ENCODE assay signal across 28 cellular contexts in the genomic region with DNA sequence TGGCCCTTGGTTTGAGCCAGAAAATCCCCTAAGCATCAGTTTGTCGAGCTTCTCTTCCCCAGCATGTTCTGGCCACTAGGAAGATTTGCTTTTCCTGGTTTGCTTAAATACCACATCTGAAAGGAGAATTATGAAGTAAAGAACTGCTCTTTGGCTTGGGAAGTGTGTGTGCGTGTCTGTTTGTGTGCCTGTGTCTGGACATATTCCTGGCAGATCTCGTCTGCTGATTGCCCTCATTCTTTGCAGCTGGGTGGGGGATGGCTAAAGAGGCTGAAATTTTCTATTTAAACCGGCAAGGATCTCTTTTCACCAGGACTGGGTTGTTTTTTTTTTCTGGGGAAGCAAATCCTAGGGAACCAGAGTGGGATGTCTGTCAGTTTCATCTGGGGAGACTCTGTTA.
"Had no signal": no experiment of that assay in that cellular context is flagged by ENCODE, and none has a peak within 500 bp of the region (broad histone marks: within the 10 kb centered on the region; RNA-seq: fewer than 3 reads in every experiment).

No MANE protein-coding gene starts in this region.

- ATAC-seq: activated CD4-positive, alpha-beta T cell treated with anti-CD3 and anti-CD28 coated beads for 36 hours; activated T-cell treated with anti-CD3 and anti-CD28 coated beads, Interleukin-2, amount 50 U/mL, for 4 hours; body of pancreas; gastroesophageal sphincter; left cardiac atrium; sciatic nerve; stimulated activated memory B cell treated with anti-CD40 and anti-IgM and Interleukin-4, amounts not matched to agents 10 μg/mL and 1 μg/mL and 100 μg/mL, for 72 hours; T-helper 17 cell had no signal

- H3K27ac ChIP-seq: body of pancreas, gastroesophageal sphincter, stomach, transverse colon, vagina had no signal

- H3K9me3 Mint-ChIP-seq: activated T-helper 2 cell treated with anti-CD3 and anti-CD28 coated beads, Interferon-gamma antibody, Interleukin-2, Interleukin-4, amounts not matched to agents 10 μg/mL and 5 μg/mL and 100 μg/mL, durations not matched to agents 14 hours and 24 hours and 36 hours had no signal

- H3K4me3 ChIP-seq: body of pancreas, gastroesophageal sphincter, mucosa of descending colon, stomach, transverse colon, vagina had no signal

- H3K4me1 ChIP-seq: body of pancreas, gastroesophageal sphincter, stomach had no signal

- H3K4me3 Mint-ChIP-seq: activated B cell treated with CpG ODN at 0.5 μM for 24 hours; activated CD4-positive, alpha-beta T cell treated with anti-CD3 and anti-CD28 coated beads for 36 hours; activated naive CD4-positive, alpha-beta T cell treated with anti-CD3 and anti-CD28 coated beads for 36 hours; activated naive CD8-positive, alpha-beta T cell treated with anti-CD3 and anti-CD28 coated beads, Interleukin-2, amount 10 ng/mL, durations not matched to agents 7 days and 5 days; activated T-cell treated with anti-CD3 and anti-CD28 coated beads, Interleukin-2, amount 50 U/mL, for 4 hours; nephron progenitor cell; stimulated activated memory B cell treated with anti-CD40 and anti-IgM and Interleukin-4, amounts not matched to agents 10 μg/mL and 1 μg/mL and 100 μg/mL, for 72 hours; T-helper 17 cell had no signal

- H3K9me3 ChIP-seq: body of pancreas, vagina had no signal

- H3K36me3 Mint-ChIP-seq: activated naive CD8-positive, alpha-beta T cell treated with anti-CD3 and anti-CD28 coated beads, Interleukin-2, amount 10 ng/mL, durations not matched to agents 7 days and 5 days; stimulated activated memory B cell treated with anti-CD40 and anti-IgM and Interleukin-4, amounts not matched to agents 10 μg/mL and 1 μg/mL and 100 μg/mL, for 72 hours had no signal

- H3K4me1 Mint-ChIP-seq: activated B cell treated with CpG ODN at 0.5 μM for 24 hours; activated naive CD8-positive, alpha-beta T cell treated with anti-CD3 and anti-CD28 coated beads, Interleukin-2, amount 10 ng/mL, durations not matched to agents 7 days and 5 days; stimulated activated memory B cell treated with anti-CD40 and anti-IgM and Interleukin-4, amounts not matched to agents 10 μg/mL and 1 μg/mL and 100 μg/mL, for 72 hours; T-helper 17 cell had no signal

- H3K36me3 ChIP-seq: gastroesophageal sphincter, stomach, transverse colon, vagina had no signal

- H3K27ac Mint-ChIP-seq: activated B cell treated with CpG ODN at 0.5 μM for 24 hours; activated CD4-positive, alpha-beta T cell treated with anti-CD3 and anti-CD28 coated beads for 36 hours; activated naive CD4-positive, alpha-beta T cell treated with anti-CD3 and anti-CD28 coated beads for 36 hours; activated naive CD8-positive, alpha-beta T cell treated with anti-CD3 and anti-CD28 coated beads, Interleukin-2, amount 10 ng/mL, durations not matched to agents 7 days and 5 days; activated T-helper 2 cell treated with anti-CD3 and anti-CD28 coated beads, Interferon-gamma antibody, Interleukin-2, Interleukin-4, amounts not matched to agents 10 μg/mL and 5 μg/mL and 100 μg/mL, durations not matched to agents 14 hours and 24 hours and 36 hours; nephron progenitor cell; stimulated activated memory B cell treated with anti-CD40 and anti-IgM and Interleukin-4, amounts not matched to agents 10 μg/mL and 1 μg/mL and 100 μg/mL, for 72 hours; T-helper 17 cell had no signal

- DNase-seq: activated B cell treated with CpG ODN at 0.5 μM for 24 hours; activated CD4-positive, alpha-beta T cell treated with anti-CD3 and anti-CD28 coated beads for 36 hours; activated CD4-positive, alpha-beta T cell treated with anti-CD3 and anti-CD28 coated beads, Interleukin-2, amount 50 U/mL, for 48 hours; activated CD8-positive, alpha-beta memory T cell treated with anti-CD3 and anti-CD28 coated beads, Interleukin-2, amount 50 U/mL, for 48 hours; activated naive CD4-positive, alpha-beta T cell treated with anti-CD3 and anti-CD28 coated beads for 36 hours; activated naive CD8-positive, alpha-beta T cell treated with anti-CD3 and anti-CD28 coated beads, Interleukin-2, amount 10 ng/mL, durations not matched to agents 7 days and 5 days; activated T-cell treated with anti-CD3 and anti-CD28 coated beads, Interleukin-2, amount 50 U/mL, for 4 hours; body of pancreas; dermis blood vessel endothelial cell; effector CD8-positive, alpha-beta T cell; erythroblast; head of caudate nucleus; hypothalamus; left cardiac atrium; mesendoderm; mucosa of descending colon; nephron progenitor cell; occipital lobe; small intestine; stimulated activated CD4-positive, alpha-beta T cell treated with anti-CD3 and anti-CD28 coated beads, Interleukin-15, amount 100 ng/mL, for 24 hours; stomach; T-helper 17 cell; transverse colon had no signal

- H3K27me3 ChIP-seq: body of pancreas, gastroesophageal sphincter, stomach, transverse colon, vagina had no signal
